16 cellular contexts compared by ENCODE assay signal in genomic region chr6:81130969-81131368, GRCh38.
"Had no signal": no experiment of that assay in that cellular context is flagged by ENCODE, and none has a peak within 500 bp of the region (broad histone marks: within the 10 kb centered on the region; RNA-seq: fewer than 3 reads in every experiment).

No MANE protein-coding gene starts in this region.

- H3K4me1 ChIP-seq: ascending aorta, gastrocnemius medialis, left ventricle myocardium inferior, transverse colon had no signal

- H3K9me3 Mint-ChIP-seq: activated naive CD4-positive, alpha-beta T cell treated with anti-CD3 and anti-CD28 coated beads, Interleukin-2, amount 50 U/mL, for 24 hours had no signal

- H3K27me3 Mint-ChIP-seq: activated naive CD4-positive, alpha-beta T cell treated with anti-CD3 and anti-CD28 coated beads, Interleukin-2, amount 50 U/mL, for 24 hours; progenitor cell of endocrine pancreas had no signal

- H3K36me3 ChIP-seq: ascending aorta, gastrocnemius medialis, left ventricle myocardium inferior, transverse colon, vagina had no signal

- H3K9me3 ChIP-seq: ascending aorta, gastrocnemius medialis, vagina had no signal

- H3K27me3 ChIP-seq: ascending aorta, gastrocnemius medialis, transverse colon, vagina had no signal

- H3K27ac ChIP-seq: ascending aorta, gastrocnemius medialis, left ventricle myocardium inferior, transverse colon, vagina, VCaP had no signal

- H3K4me3 ChIP-seq: ascending aorta, gastrocnemius medialis, left ventricle myocardium inferior, transverse colon, vagina had no signal

- H3K27ac Mint-ChIP-seq: activated naive CD4-positive, alpha-beta T cell treated with anti-CD3 and anti-CD28 coated beads, Interleukin-2, amount 50 U/mL, for 24 hours; progenitor cell of endocrine pancreas had no signal

- ATAC-seq: esophagus mucosa, gastrocnemius medialis had no signal

- H3K36me3 Mint-ChIP-seq: activated naive CD4-positive, alpha-beta T cell treated with anti-CD3 and anti-CD28 coated beads, Interleukin-2, amount 50 U/mL, for 24 hours had no signal

- H3K4me1 Mint-ChIP-seq: activated naive CD4-positive, alpha-beta T cell treated with anti-CD3 and anti-CD28 coated beads, Interleukin-2, amount 50 U/mL, for 24 hours had no signal

- DNase-seq: activated CD4-positive, alpha-beta T cell treated with anti-CD3 and anti-CD28 coated beads for 1 hour; activated gamma-delta T cell; effector CD4-positive, alpha-beta T cell; gastrocnemius medialis; head of caudate nucleus; left ventricle myocardium inferior; mammary epithelial cell; midbrain; stimulated activated naive CD4-positive, alpha-beta T cell; transverse colon had no signal

- H3K4me3 Mint-ChIP-seq: activated naive CD4-positive, alpha-beta T cell treated with anti-CD3 and anti-CD28 coated beads, Interleukin-2, amount 50 U/mL, for 24 hours had no signal
